ENCODE assay signal across 8 cellular contexts in genomic region chr1:39539252-39539790, GRCh38. TPM values are rescaled to one million over a fixed set of nuclear protein-coding genes. Genes with fewer than 3 reads are reported as not detected.
DNase-seq lines count a peak whose midpoint lies in the region; ATAC-seq and TF ChIP-seq lines count a peak whose summit lies in the region.

No MANE protein-coding gene starts in this region.

- H3K9me3 ChIP-seq in adipocyte (ENCODE audit: control insufficient read depth, low read length): no peaks in the 10 kb centered on the region
- H3K9me3 ChIP-seq in heart left ventricle: no peaks in the 10 kb centered on the region

- H3K27me3 ChIP-seq in adipocyte (replicated peaks; ENCODE audit: control insufficient read depth, insufficient read depth, low read length) (no peaks in the 10 kb centered on the region), heart left ventricle (no peaks in the 10 kb centered on the region)

- H3K4me1 ChIP-seq in adipocyte (ENCODE audit: control insufficient read depth, insufficient read depth, low read length): peaks cover 7% of the 10 kb centered on the region
- H3K4me1 ChIP-seq in heart left ventricle: peaks cover 0 to 30% (median 12%) of the 10 kb centered on the region in 12 donors

- peak; percentile 88 for TF ChIP-seq CTCF in LNCaP clone FGC (IDR thresholded peaks at IDR 0.05; ENCODE audit: control insufficient read depth, extremely low read depth, insufficient read depth)
- peak; percentile 85 to 95 (median 92) for TF ChIP-seq CTCF in heart left ventricle (IDR thresholded peaks at IDR 0.05)

- intact Hi-C loops in heart left ventricle (cut with DNase I): loop anchor here (2.0 to 10.0 kb wide), 13 partner anchors 55 to 445 kb away; no protein-coding TSS in a partner anchor
- intact Hi-C loops in posterior vena cava (cut with DNase I): loop anchor here (5.0 to 10.0 kb wide), 3 partner anchors 227 to 437 kb away; no protein-coding TSS in a partner anchor

- H3K27ac ChIP-seq in heart left ventricle: peak overlapping the region in 7 of 12 donors; percentile 36 to 86 (median 70)

- H3K9ac ChIP-seq in adipocyte (ENCODE audit: low read length): no peak overlapping the region

- WGBS in heart left ventricle, 4 donors: 2 to 4% (median 2%) methylated on average over 5 of the region's 5 CpGs

- ATAC-seq in heart left ventricle (peak; percentile 76 to 86 (median 82)), HG03469 (IDR thresholded peaks at IDR 0.05; ENCODE audit: unreplicated experiment) (no peak)

- H3K36me3 ChIP-seq in adipocyte (ENCODE audit: control insufficient read depth, insufficient read depth, low read length, severe bottlenecking) (peaks cover 25% of the 10 kb centered on the region), heart left ventricle (peaks cover 0 to 58% (median 25%) of the 10 kb centered on the region in 9 donors)

- no peak for TF ChIP-seq POLR2A in heart left ventricle (IDR thresholded peaks at IDR 0.05)

- H3K4me3 ChIP-seq in LNCaP clone FGC (ENCODE audit: low read depth, low read length): no peak overlapping the region
- H3K4me3 ChIP-seq in adipocyte (ENCODE audit: low read length): no peak overlapping the region
- no peak overlapping the region for H3K4me3 ChIP-seq in heart left ventricle

- DNase-seq in activated gamma-delta T cell treated with Interleukin-2 at 50 U/mL for 16 hours: peak; percentile 41
- DNase-seq in activated gamma-delta T cell (lab: John Stamatoyannopoulos, UW): no peak
- DNase-seq in LNCaP clone FGC (ENCODE audit: low read depth): peak; percentile 46
- DNase-seq in RPMI8226: peak; percentile 83
- peak; percentile 89 for DNase-seq in adipocyte (ENCODE audit: low read depth)
- DNase-seq in heart left ventricle: peak in 4 of 5 donors; percentile 71 to 72 (median 72)
- peak; percentile 89 for DNase-seq in posterior vena cava (ENCODE audit: low spot score)

RNA-seq across cellular contexts. Expression of gene PABPC4, which starts 37.3 kb away (rescaled TPM):
- total RNA-seq in heart left ventricle (100 to 1,000 TPM; 193 to 283 (median 236) TPM), posterior vena cava (100 to 1,000 TPM; 156 to 198 TPM)
- polyA plus RNA-seq in heart left ventricle: 100 to 1,000 TPM; 146 to 190 TPM

RNA-seq across cellular contexts. Expression of gene BMP8A, which starts 47.9 kb away (rescaled TPM):
- 1 to 10 TPM in 3 of 9 donors, under 1 TPM in 5, not detected in 1; 0.22 to 2.4 (median 0.78) TPM for total RNA-seq in heart left ventricle
- under 1 TPM in 1 of 2 donors, not detected in 1; 0.43 TPM for polyA plus RNA-seq in heart left ventricle
- total RNA-seq in posterior vena cava: under 1 TPM; 0.65 to 0.90 TPM
